22 cellular contexts compared by ENCODE assay signal in the genomic region with DNA sequence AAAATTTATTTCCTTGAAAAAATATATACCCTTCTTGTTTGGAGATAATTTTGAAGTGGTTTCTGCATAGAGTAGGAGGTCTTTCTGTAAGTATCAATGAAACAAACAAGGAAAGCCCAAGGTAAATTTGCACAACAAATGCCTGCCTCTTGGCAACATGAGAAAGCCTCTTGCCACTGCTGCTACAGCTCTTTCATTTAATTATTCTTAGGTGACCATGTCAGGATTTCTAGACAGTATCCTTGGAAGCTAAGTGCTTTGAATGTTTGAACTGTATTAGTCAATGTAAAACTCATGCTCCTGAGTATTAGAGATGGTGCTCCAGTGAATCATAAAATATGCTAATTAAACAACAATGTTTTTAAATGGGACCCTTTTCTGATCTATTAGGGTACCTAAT.
"Had no signal": no experiment of that assay in that cellular context is flagged by ENCODE, and none has a peak within 500 bp of the region (broad histone marks: within the 10 kb centered on the region; RNA-seq: fewer than 3 reads in every experiment).

No MANE protein-coding gene starts in this region.

- H3K4me1 Mint-ChIP-seq: activated CD4-positive, alpha-beta T cell treated with anti-CD3 and anti-CD28 coated beads, Interleukin-2, amount 10 ng/mL, durations not matched to agents 24 days and 14 days; activated naive CD8-positive, alpha-beta T cell treated with anti-CD3 and anti-CD28 coated beads, Interleukin-2, amount 50 U/mL, for 24 hours; immature natural killer cell had no signal

- H3K36me3 ChIP-seq: brain microvascular endothelial cell, neutrophil, pancreas, sigmoid colon, thoracic aorta had no signal

- H3K4me3 Mint-ChIP-seq: activated CD4-positive, alpha-beta T cell treated with anti-CD3 and anti-CD28 coated beads, Interleukin-2, amount 10 ng/mL, durations not matched to agents 24 days and 14 days; activated CD8-positive, alpha-beta T cell treated with anti-CD3 and anti-CD28 coated beads, Interleukin-2, amount 10 ng/mL, durations not matched to agents 7 days and 5 days; activated naive CD4-positive, alpha-beta T cell treated with anti-CD3 and anti-CD28 coated beads for 36 hours; activated naive CD8-positive, alpha-beta T cell treated with anti-CD3 and anti-CD28 coated beads, Interleukin-2, amount 50 U/mL, for 24 hours; activated T-cell treated with anti-CD3 and anti-CD28 coated beads, Interleukin-2, amount 50 U/mL, for 4 hours; immature natural killer cell; naive thymus-derived CD8-positive, alpha-beta T cell; stimulated activated naive B cell treated with anti-CD40 and anti-IgM and Interleukin-4, amounts not matched to agents 10 μg/mL and 1 μg/mL and 100 μg/mL, for 72 hours; T-helper 2 cell treated with Interferon-gamma antibody and Interleukin-4, amounts not matched to agents 5 μg/mL and 100 μg/mL, for 36 hours had no signal

- H3K9me3 ChIP-seq: neutrophil, pancreas, sigmoid colon, thoracic aorta had no signal

- H3K27ac ChIP-seq: brain microvascular endothelial cell, dorsolateral prefrontal cortex, neutrophil, pancreas, sigmoid colon, thoracic aorta had no signal

- H3K9me3 Mint-ChIP-seq: activated CD4-positive, alpha-beta T cell treated with anti-CD3 and anti-CD28 coated beads, Interleukin-2, amount 10 ng/mL, durations not matched to agents 24 days and 14 days; activated naive CD4-positive, alpha-beta T cell treated with anti-CD3 and anti-CD28 coated beads for 36 hours; activated naive CD8-positive, alpha-beta T cell treated with anti-CD3 and anti-CD28 coated beads, Interleukin-2, amount 50 U/mL, for 24 hours; activated T-cell treated with anti-CD3 and anti-CD28 coated beads, Interleukin-2, amount 50 U/mL, for 4 hours; immature natural killer cell; naive thymus-derived CD8-positive, alpha-beta T cell; stimulated activated naive B cell treated with anti-CD40 and anti-IgM and Interleukin-4, amounts not matched to agents 10 μg/mL and 1 μg/mL and 100 μg/mL, for 72 hours; T-helper 2 cell treated with Interferon-gamma antibody and Interleukin-4, amounts not matched to agents 5 μg/mL and 100 μg/mL, for 36 hours had no signal

- H3K27ac Mint-ChIP-seq: activated CD4-positive, alpha-beta T cell treated with anti-CD3 and anti-CD28 coated beads, Interleukin-2, amount 10 ng/mL, durations not matched to agents 24 days and 14 days; activated CD8-positive, alpha-beta T cell treated with anti-CD3 and anti-CD28 coated beads, Interleukin-2, amount 10 ng/mL, durations not matched to agents 7 days and 5 days; activated naive CD4-positive, alpha-beta T cell treated with anti-CD3 and anti-CD28 coated beads for 36 hours; activated naive CD8-positive, alpha-beta T cell treated with anti-CD3 and anti-CD28 coated beads, Interleukin-2, amount 50 U/mL, for 24 hours; immature natural killer cell; stimulated activated naive B cell treated with anti-CD40 and anti-IgM and Interleukin-4, amounts not matched to agents 10 μg/mL and 1 μg/mL and 100 μg/mL, for 72 hours; T-helper 2 cell treated with Interferon-gamma antibody and Interleukin-4, amounts not matched to agents 5 μg/mL and 100 μg/mL, for 36 hours had no signal

- H3K36me3 Mint-ChIP-seq: stimulated activated naive B cell treated with anti-CD40 and anti-IgM and Interleukin-4, amounts not matched to agents 10 μg/mL and 1 μg/mL and 100 μg/mL, for 72 hours had no signal

- H3K27me3 Mint-ChIP-seq: activated naive CD8-positive, alpha-beta T cell treated with anti-CD3 and anti-CD28 coated beads, Interleukin-2, amount 50 U/mL, for 24 hours had no signal

- H3K27me3 ChIP-seq: brain microvascular endothelial cell, neutrophil, pancreas, sigmoid colon had no signal

- ATAC-seq: activated CD8-positive, alpha-beta T cell treated with anti-CD3 and anti-CD28 coated beads, Interleukin-2, amount 10 ng/mL, durations not matched to agents 7 days and 5 days; activated naive CD8-positive, alpha-beta T cell treated with anti-CD3 and anti-CD28 coated beads, Interleukin-2, amount 50 U/mL, for 24 hours; activated T-cell treated with anti-CD3 and anti-CD28 coated beads, Interleukin-2, amount 50 U/mL, for 4 hours; naive thymus-derived CD8-positive, alpha-beta T cell; pancreas; stimulated activated naive B cell treated with anti-CD40 and anti-IgM and Interleukin-4, amounts not matched to agents 10 μg/mL and 1 μg/mL and 100 μg/mL, for 72 hours had no signal

- DNase-seq: activated CD4-positive, alpha-beta T cell treated with anti-CD3 and anti-CD28 coated beads, Interleukin-2, amount 10 ng/mL, durations not matched to agents 24 days and 14 days; activated CD8-positive, alpha-beta memory T cell treated with anti-CD3 and anti-CD28 coated beads, Interleukin-2, amount 50 U/mL, for 4 hours; activated CD8-positive, alpha-beta T cell treated with anti-CD3 and anti-CD28 coated beads, Interleukin-2, amount 10 ng/mL, durations not matched to agents 7 days and 5 days; activated naive CD4-positive, alpha-beta T cell treated with anti-CD3 and anti-CD28 coated beads for 36 hours; activated naive CD8-positive, alpha-beta T cell treated with anti-CD3 and anti-CD28 coated beads, Interleukin-2, amount 50 U/mL, for 24 hours; activated T-cell treated with anti-CD3 and anti-CD28 coated beads, Interleukin-2, amount 50 U/mL, for 4 hours; anterior cingulate cortex; brain microvascular endothelial cell; central memory CD4-positive, alpha-beta T cell; dorsolateral prefrontal cortex; foreskin melanocyte; glutamatergic neuron; hypothalamus; immature natural killer cell; naive thymus-derived CD8-positive, alpha-beta T cell; pancreas; sigmoid colon; stimulated activated CD4-positive, alpha-beta T cell treated with anti-CD3 and anti-CD28 coated beads, Interleukin-4, amount 100 ng/mL, for 4 hours; stimulated activated naive B cell treated with anti-CD40 and anti-IgM and Interleukin-4, amounts not matched to agents 10 μg/mL and 1 μg/mL and 100 μg/mL, for 72 hours had no signal

- H3K4me3 ChIP-seq: dorsolateral prefrontal cortex, pancreas, sigmoid colon, thoracic aorta had no signal

- H3K4me1 ChIP-seq: sigmoid colon had no signal
